23 cellular contexts compared by ENCODE assay signal in the genomic region with DNA sequence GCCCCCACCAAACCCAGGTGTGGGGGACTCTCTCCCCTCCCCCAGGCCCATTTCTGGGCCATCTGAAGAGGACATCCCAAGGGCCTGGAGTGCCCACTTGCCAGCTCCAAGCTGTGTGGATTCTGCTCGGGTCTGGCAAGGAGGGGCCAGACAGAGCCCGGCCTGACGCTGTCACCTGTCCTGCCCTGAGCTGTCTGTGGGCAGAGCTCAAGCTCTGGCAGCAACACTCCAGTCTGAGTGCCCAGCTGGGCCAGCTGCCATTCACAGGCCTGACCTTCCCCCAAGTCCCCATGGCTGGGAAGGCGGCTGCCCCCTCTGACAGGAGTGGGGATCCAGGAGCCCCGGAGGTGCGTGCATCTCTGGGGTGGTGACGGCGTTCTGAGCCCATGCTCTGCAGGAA. TPM values are rescaled to one million over a fixed set of nuclear protein-coding genes. Genes with fewer than 3 reads are reported as not detected.
DNase-seq lines count a peak whose midpoint lies in the region; ATAC-seq and TF ChIP-seq lines count a peak whose summit lies in the region.
"Had no signal": no experiment of that assay in that cellular context is flagged by ENCODE, and none has a peak within 500 bp of the region (broad histone marks: within the 10 kb centered on the region; RNA-seq: fewer than 3 reads in every experiment).

No MANE protein-coding gene starts in this region.

- H3K18ac ChIP-seq in trophoblast cell (ENCODE audit: low read length), result peak overlapping the region; percentile 43

- peak overlapping the region; percentile 67 for H2BK12ac ChIP-seq in trophoblast cell (ENCODE audit: low read length)

- no peak overlapping the region for H3K4me3 ChIP-seq in adipocyte (ENCODE audit: low read length)
- H3K4me3 ChIP-seq in left lung, result no peak overlapping the region
- H3K4me3 ChIP-seq in trophoblast cell (ENCODE audit: low read depth, low read length), result no peak overlapping the region
- H3K4me3 ChIP-seq: adrenal gland, SJCRH30 had no signal

- H2AFZ ChIP-seq in trophoblast cell (ENCODE audit: insufficient read depth, low read length, poor library complexity), result no peak overlapping the region

- DNase-seq in adipocyte (ENCODE audit: low read depth) (no peak), left lung (peak; percentile 77 to 88), trophoblast cell (no peak), islet precursor cell (no peak), NCI-H345 treated with DMSO at 0.1 percent for 48 hours (lab: John Stamatoyannopoulos, UW; ENCODE audit: unreplicated experiment) (no peak), SK-N-DZ (ENCODE audit: low spot score) (no peak)
- DNase-seq: activated CD4-positive, CD25-positive, alpha-beta regulatory T cell treated with anti-CD3 and anti-CD28 coated beads, Interleukin-2, amount 50 U/mL, for 72 hours; activated CD8-positive, alpha-beta memory T cell treated with anti-CD3 and anti-CD28 coated beads, Interleukin-2, amount 10 ng/mL, durations not matched to agents 7 days and 5 days; CD4-positive, alpha-beta T cell; central memory CD4-positive, alpha-beta T cell; endodermal cell; HFFc6; kidney glomerular epithelial cell; naive thymus-derived CD8-positive, alpha-beta T cell; SJCRH30; stimulated activated naive B cell treated with anti-CD40 and anti-IgM and Interleukin-4, amounts not matched to agents 10 μg/mL and 1 μg/mL and 100 μg/mL, for 72 hours had no signal

- H3K9ac ChIP-seq in adipocyte (ENCODE audit: low read length) (peak overlapping the region; percentile 31), trophoblast cell (ENCODE audit: low read length) (no peak overlapping the region)

- peak overlapping the region; percentile 66 for H2BK120ac ChIP-seq in trophoblast cell (ENCODE audit: insufficient read depth, low read length, poor library complexity)

- TF ChIP-seq CTCF in 22Rv1 (IDR thresholded peaks at IDR 0.05) (no peak), left lung (IDR thresholded peaks at IDR 0.05) (no peak)

- H3K23ac ChIP-seq in trophoblast cell (ENCODE audit: low read length), result no peak overlapping the region

- H2AK5ac ChIP-seq in trophoblast cell (ENCODE audit: low read length), result peak overlapping the region; percentile 78

- peaks cover 46% of the 10 kb centered on the region for H3K79me1 ChIP-seq in trophoblast cell (ENCODE audit: low read length)

- H3K27me3 ChIP-seq in adipocyte (replicated peaks; ENCODE audit: control insufficient read depth, insufficient read depth, low read length), result no peaks in the 10 kb centered on the region
- H3K27me3 ChIP-seq in left lung, result no peaks in the 10 kb centered on the region
- no peaks in the 10 kb centered on the region for H3K27me3 ChIP-seq in trophoblast cell (ENCODE audit: insufficient read depth, low read length)
- H3K27me3 ChIP-seq: adrenal gland, SJCRH30 had no signal

- H3K14ac ChIP-seq in trophoblast cell (ENCODE audit: low read length), result peak overlapping the region; percentile 60

- H4K91ac ChIP-seq in trophoblast cell (ENCODE audit: low read depth, low read length), result peak overlapping the region; percentile 68

- H3K36me3 ChIP-seq in adipocyte (ENCODE audit: control insufficient read depth, insufficient read depth, low read length, severe bottlenecking) (no peaks in the 10 kb centered on the region), left lung (no peaks in the 10 kb centered on the region), trophoblast cell (ENCODE audit: control insufficient read depth in 1 of 2, insufficient read depth in 2 of 2, low read length in 2 of 2) (no peaks in the 10 kb centered on the region)
- H3K36me3 ChIP-seq: adrenal gland, SJCRH30 had no signal

- no peak overlapping the region for H3K4ac ChIP-seq in trophoblast cell (ENCODE audit: low read depth, low read length)

- H3K4me1 ChIP-seq in adipocyte (ENCODE audit: control insufficient read depth, insufficient read depth, low read length) (peaks cover 60% of the 10 kb centered on the region), left lung (peaks cover 44 to 83% of the 10 kb centered on the region in 2 donors), trophoblast cell (ENCODE audit: control insufficient read depth in 1 of 2, insufficient read depth in 2 of 2, low read length in 2 of 2) (peaks cover 38 to 46% of the 10 kb centered on the region in 2 experiments)

- no peak overlapping the region for H3K4me2 ChIP-seq in trophoblast cell (ENCODE audit: low read length)

- peaks cover 19% of the 10 kb centered on the region for H3K79me2 ChIP-seq in trophoblast cell (ENCODE audit: control insufficient read depth, insufficient read depth, low read length, poor library complexity)

- peak overlapping the region; percentile 68 for H2BK5ac ChIP-seq in trophoblast cell (ENCODE audit: low read depth, low read length, poor library complexity)

- no peaks in the 10 kb centered on the region for H3K9me3 ChIP-seq in adipocyte (ENCODE audit: control insufficient read depth, low read length)
- no peaks in the 10 kb centered on the region for H3K9me3 ChIP-seq in left lung
- peaks cover 2% of the 10 kb centered on the region for H3K9me3 ChIP-seq in trophoblast cell (ENCODE audit: insufficient read depth, low read depth, low read length)
- H3K9me3 ChIP-seq: adrenal gland, SJCRH30 had no signal

- intact Hi-C loops in left lung (cut with DNase I), result no loop called here

- WGBS in trophoblast cell (ENCODE audit: extremely low coverage, insufficient coverage, insufficient read length), result no CpG with 5 or more reads among the region's 8 CpGs

- no peak overlapping the region for H4K12ac ChIP-seq in trophoblast cell (ENCODE audit: low read depth, low read length)

- H4K8ac ChIP-seq in trophoblast cell (ENCODE audit: low read depth, low read length), result peak overlapping the region; percentile 51

- peak; percentile 38 for ATAC-seq in left lung
- no peak for ATAC-seq in HG02981 (IDR thresholded peaks at IDR 0.05; ENCODE audit: unreplicated experiment)
- ATAC-seq: activated CD8-positive, alpha-beta memory T cell treated with anti-CD3 and anti-CD28 coated beads, Interleukin-2, amount 10 ng/mL, durations not matched to agents 7 days and 5 days; naive thymus-derived CD8-positive, alpha-beta T cell; stimulated activated naive B cell treated with anti-CD40 and anti-IgM and Interleukin-4, amounts not matched to agents 10 μg/mL and 1 μg/mL and 100 μg/mL, for 72 hours had no signal

- peak overlapping the region; percentile 99 for H3K27ac ChIP-seq in 22Rv1
- peak overlapping the region; percentile 86 for H3K27ac ChIP-seq in left lung
- no peak overlapping the region for H3K27ac ChIP-seq in trophoblast cell (ENCODE audit: low read depth, low read length)

RNA-seq across cellular contexts. Expression of a gene that starts 6.2 kb away (rescaled TPM):
- 100 to 1,000 TPM in 1 of 2 donors, 10 to 100 TPM in 1; 80.6 to 129 TPM for total RNA-seq in left lung
- polyA plus RNA-seq in trophoblast cell (2013), result 66.6 and 72.8 TPM in 2 replicates
- polyA plus RNA-seq in SK-N-DZ (2014; cell fraction: cytosol; rRNA removed), result 74.5 and 74.6 TPM in 2 replicates
- 113 and 127 TPM in 2 replicates for polyA plus RNA-seq in SK-N-DZ (2014; cell fraction: nucleus; rRNA removed)

RNA-seq across cellular contexts. Expression of a gene that starts 35.9 kb away (rescaled TPM):
- 10 to 100 TPM; 59.7 to 79.7 TPM for total RNA-seq in left lung
- 42.2 and 46.8 TPM in 2 replicates for polyA plus RNA-seq in trophoblast cell (2013)
- polyA plus RNA-seq in SK-N-DZ (2014; cell fraction: cytosol; rRNA removed), result 31.3 and 34.1 TPM in 2 replicates
- 58.9 and 62.2 TPM in 2 replicates for polyA plus RNA-seq in SK-N-DZ (2014; cell fraction: nucleus; rRNA removed)

RNA-seq across cellular contexts. Expression of a gene that starts 36.1 kb away (rescaled TPM):
- total RNA-seq in left lung, result 10 to 100 TPM; 29.4 to 35.2 TPM
- polyA plus RNA-seq in trophoblast cell (2013), result 22.3 and 22.8 TPM in 2 replicates
- polyA plus RNA-seq in SK-N-DZ (2014; cell fraction: cytosol; rRNA removed), result 22.9 and 24.2 TPM in 2 replicates
- polyA plus RNA-seq in SK-N-DZ (2014; cell fraction: nucleus; rRNA removed), result 33.4 and 35.5 TPM in 2 replicates

RNA-seq across cellular contexts. Expression of a gene that starts 58.2 kb away (rescaled TPM):
- not detected for total RNA-seq in left lung
- 0.01 TPM in 1 of 2 replicates, not detected in the other for polyA plus RNA-seq in trophoblast cell (2013)
- polyA plus RNA-seq in SK-N-DZ (2014; cell fraction: cytosol; rRNA removed), result not detected in 2 replicates
- not detected in 2 replicates for polyA plus RNA-seq in SK-N-DZ (2014; cell fraction: nucleus; rRNA removed)
- total RNA-seq: activated T-helper 2 cell treated with anti-CD3 and anti-CD28 coated beads, Interferon-gamma antibody, Interleukin-2, Interleukin-4, amounts not matched to agents 10 μg/mL and 5 μg/mL and 100 μg/mL, durations not matched to agents 14 hours and 24 hours and 36 hours; adrenal gland; CD4-positive, alpha-beta T cell; HFFc6; M059J; naive thymus-derived CD8-positive, alpha-beta T cell; NCI-H460; posterior vena cava; SJCRH30 had no signal
- polyA plus RNA-seq: adrenal gland; naive thymus-derived CD8-positive, alpha-beta T cell had no signal

Comparison
In these comparisons a context has a peak if more than half of its experiments do, and no peak if none do; other contexts are left out.
1. DNase-seq: peak in left lung (2 of 2); none in adipocyte (single experiment), trophoblast cell (0 of 2), islet precursor cell (single experiment), NCI-H345 treated with DMSO at 0.1 percent for 48 hours (single experiment) and SK-N-DZ (single experiment).